8 cellular contexts compared by ENCODE assay signal in genomic region chr2:168348076-168348475, GRCh38.
DNase-seq lines count a peak whose midpoint lies in the region; ATAC-seq, FAIRE-seq and TF ChIP-seq lines count a peak whose summit lies in the region.

No MANE protein-coding gene starts in this region.

- in situ Hi-C loops in SK-MEL-5 (cut with HindIII; ENCODE audit: low pct_unique_long_range_greater_than_20kb, low sequenced_read_pairs): no loop called here

- H3K4me1 Mint-ChIP-seq in naive thymus-derived CD4-positive, alpha-beta T cell: peaks cover 4 to 9% (median 8%) of the 10 kb centered on the region in 7 donors

- H3K4me3 Mint-ChIP-seq in naive thymus-derived CD4-positive, alpha-beta T cell: no peak overlapping the region

- H3K4me2 ChIP-seq in DND-41 (ENCODE audit: insufficient read depth, low read length): no peak overlapping the region

- H3K27ac ChIP-seq in DND-41 (ENCODE audit: low read length): no peak overlapping the region
- H3K27ac ChIP-seq in naive thymus-derived CD4-positive, alpha-beta T cell (ENCODE audit: low read depth, low read length): no peak overlapping the region

- ATAC-seq in DND-41 (ENCODE audit: insufficient read depth, low read depth) (peak; percentile 60; the same call in 2 of the 3 replicates), GM19043 (IDR thresholded peaks at IDR 0.05; ENCODE audit: low read depth, unreplicated experiment) (peak; percentile 49), HG03571 (IDR thresholded peaks at IDR 0.05; ENCODE audit: unreplicated experiment) (peak; percentile 52)
- ATAC-seq in naive thymus-derived CD4-positive, alpha-beta T cell: no peak

- H3K4me1 ChIP-seq in DND-41 (ENCODE audit: insufficient read depth, low read length): peaks cover 8% of the 10 kb centered on the region
- no peaks in the 10 kb centered on the region for H3K4me1 ChIP-seq in naive thymus-derived CD4-positive, alpha-beta T cell (ENCODE audit: control insufficient read depth in 2 of 2, insufficient read depth in 2 of 2, low read length in 2 of 2)

- H3K27ac Mint-ChIP-seq in naive thymus-derived CD4-positive, alpha-beta T cell: no peak overlapping the region

- CTCF ChIA-PET in naive thymus-derived CD4-positive, alpha-beta T cell (lab: Charles Lee): interaction anchor here (0.6 to 4.9 kb wide), 9 partner anchors 11 to 573 kb away, joined by 3 to 27 read pairs (median 7); no protein-coding TSS in a partner anchor

- H3K36me3 ChIP-seq in DND-41 (ENCODE audit: insufficient read depth, low read length): no peaks in the 10 kb centered on the region
- H3K36me3 ChIP-seq in naive thymus-derived CD4-positive, alpha-beta T cell (ENCODE audit: control insufficient read depth in 2 of 3, insufficient read depth in 3 of 3, low read length in 3 of 3): no peaks in the 10 kb centered on the region

- H3K9me3 ChIP-seq in DND-41 (ENCODE audit: insufficient read depth, low read length, severe bottlenecking): no peaks in the 10 kb centered on the region
- H3K9me3 ChIP-seq in naive thymus-derived CD4-positive, alpha-beta T cell (ENCODE audit: control insufficient read depth in 2 of 3, low read length in 3 of 3): no peaks in the 10 kb centered on the region

- peaks cover 0 to 1% (median 0%) of the 10 kb centered on the region in 5 donors for H3K36me3 Mint-ChIP-seq in naive thymus-derived CD4-positive, alpha-beta T cell

- DNase-seq in DND-41 (peak; percentile 11), SK-MEL-5 (ENCODE audit: low read depth, low spot score) (peak; percentile 76), glomerular visceral epithelial cell (ENCODE audit: extremely low spot score) (peak; percentile 31), superior temporal gyrus (ENCODE audit: extremely low spot score) (peak; percentile 10), frontal cortex (ENCODE audit: low spot score in 2 of 2) (no peak)
- no peak for DNase-seq in naive thymus-derived CD4-positive, alpha-beta T cell

- peak; percentile 46 for TF ChIP-seq CTCF in DND-41 (IDR thresholded peaks at IDR 0.05; ENCODE audit: borderline replicate concordance, extremely low read depth, low read length, poor library complexity, severe bottlenecking)

- POLR2A ChIA-PET in naive thymus-derived CD4-positive, alpha-beta T cell (lab: Charles Lee): interaction anchor here (1.0 kb wide), 1 partner anchor 411 kb away, joined by 3 read pairs; no protein-coding TSS in a partner anchor

- H3K4me3 ChIP-seq in DND-41 (ENCODE audit: low read depth in 1 of 2, low read length in 2 of 2): no peak overlapping the region
- H3K4me3 ChIP-seq in naive thymus-derived CD4-positive, alpha-beta T cell (ENCODE audit: low read length): no peak overlapping the region

- no peaks in the 10 kb centered on the region for H3K79me2 ChIP-seq in DND-41 (ENCODE audit: insufficient read depth, low read length)

- no peaks in the 10 kb centered on the region for H3K27me3 ChIP-seq in DND-41 (ENCODE audit: insufficient read depth, low read length, poor library complexity)
- H3K27me3 ChIP-seq in naive thymus-derived CD4-positive, alpha-beta T cell (ENCODE audit: control insufficient read depth in 2 of 2, insufficient read depth in 2 of 2, low read length in 2 of 2): no peaks in the 10 kb centered on the region

- H4K20me1 ChIP-seq in DND-41 (ENCODE audit: insufficient read depth, low read length): no peaks in the 10 kb centered on the region

- intact Hi-C loops in naive thymus-derived CD4-positive, alpha-beta T cell (cut with micrococcal nuclease): loop anchor here in 1 of 2 donors (5.0 kb wide), 2 partner anchors 234 to 279 kb away; no protein-coding TSS in a partner anchor

- no peak overlapping the region for H3K9ac ChIP-seq in DND-41 (ENCODE audit: low read depth, low read length)

- no peak overlapping the region for H2AFZ ChIP-seq in DND-41 (ENCODE audit: low read depth, low read length)

- peaks cover 0 to 3% (median 0%) of the 10 kb centered on the region in 11 donors for H3K9me3 Mint-ChIP-seq in naive thymus-derived CD4-positive, alpha-beta T cell

- FAIRE-seq in frontal cortex (lab: Jason Lieb, UNC): no peak

- H3K27me3 Mint-ChIP-seq in naive thymus-derived CD4-positive, alpha-beta T cell: peaks cover 0 to 41% (median 0%) of the 10 kb centered on the region in 5 donors

Comparison
In these comparisons a context has a peak if more than half of its experiments do, and no peak if none do; other contexts are left out.
1. DNase-seq: peak in DND-41 (single experiment), SK-MEL-5 (single experiment), glomerular visceral epithelial cell (single experiment) and superior temporal gyrus (single experiment); none in frontal cortex (0 of 2) and naive thymus-derived CD4-positive, alpha-beta T cell (0 of 9).